8 cellular contexts compared by ENCODE assay signal in the genomic region with DNA sequence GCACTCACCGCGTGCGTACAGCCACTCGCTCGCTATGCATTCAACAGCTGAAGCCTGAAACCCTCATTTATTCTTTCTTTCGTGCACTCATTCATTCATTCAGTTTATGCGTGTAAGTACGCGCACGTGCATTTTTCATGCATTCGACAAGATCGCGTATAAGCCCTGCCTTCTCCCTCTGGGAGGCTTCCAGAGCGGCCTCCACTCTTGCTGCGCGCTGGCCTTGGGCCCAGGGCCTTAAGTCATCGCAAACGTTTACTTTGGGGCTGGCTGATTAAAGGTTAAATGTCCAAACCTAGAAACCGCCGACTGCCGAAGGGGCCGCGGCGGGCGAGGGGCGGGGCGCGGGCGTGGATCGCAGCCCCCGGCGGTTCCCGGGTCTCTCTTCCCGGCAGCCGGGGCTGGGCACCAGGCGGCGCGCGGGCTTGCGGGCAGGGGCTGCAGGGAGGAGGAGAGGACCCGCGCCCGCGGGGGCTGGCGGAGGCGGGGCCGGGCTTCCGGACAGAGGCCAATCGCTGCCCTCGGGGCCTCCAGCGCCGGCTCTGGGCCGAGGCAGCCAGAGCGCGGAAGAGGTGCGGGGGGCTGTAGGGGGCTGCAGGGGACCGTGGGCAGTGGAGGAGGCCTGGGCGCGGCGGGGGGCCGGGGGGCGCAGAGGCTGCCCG. TPM values are rescaled to one million over a fixed set of nuclear protein-coding genes. Genes with fewer than 3 reads are reported as not detected.
A peak's percentile ranks its signal among the peaks of the same experiment; 100 is the strongest.
DNase-seq lines count a peak whose midpoint lies in the region; ATAC-seq and TF ChIP-seq lines count a peak whose summit lies in the region.

GYG2 (plus strand) TSS at position 527 of the 662 bp plus-strand sequence. CDS start 1,259 bp downstream, outside the sequence.

- H3K27ac ChIP-seq in SJSA1: no peak within 1 kb of the TSS
- H3K27ac ChIP-seq in osteoblast (ENCODE audit: low read depth, low read length): no peak within 1 kb of the TSS
- H3K27ac ChIP-seq in PC-9: no peak within 1 kb of the TSS

- H3K27ac Mint-ChIP-seq in activated naive CD4-positive, alpha-beta T cell treated with anti-CD3 and anti-CD28 coated beads, Interleukin-2, amount 50 U/mL, for 72 hours: no peak within 1 kb of the TSS

- H3K9me2 ChIP-seq in PC-9 (ENCODE audit: insufficient read depth): no peaks in the 10 kb centered on the region

- H3K36me3 ChIP-seq in SJSA1: no peaks in the 10 kb centered on the region
- no peaks in the 10 kb centered on the region for H3K36me3 ChIP-seq in osteoblast (ENCODE audit: insufficient read depth, low read length)
- H3K36me3 ChIP-seq in PC-9 (ENCODE audit: low read depth): no peaks in the 10 kb centered on the region

- CTCF ChIA-PET in PC-9 (lab: Charles Lee): no interaction called here

- H3K79me2 ChIP-seq in osteoblast (ENCODE audit: insufficient read depth, low read length) (no peaks in the 10 kb centered on the region), PC-9 (ENCODE audit: low read depth) (no peaks in the 10 kb centered on the region)

- H3K27me3 ChIP-seq in SJSA1 (replicated peaks) (no peaks in the 10 kb centered on the region), osteoblast (ENCODE audit: insufficient read depth, low read length) (peaks cover 28% of the 10 kb centered on the region), PC-9 (ENCODE audit: insufficient read depth, low read depth) (no peaks in the 10 kb centered on the region; the same call in 1 of the 2 replicates)

- DNase-seq in COLO668 (lab: John Stamatoyannopoulos, UW; ENCODE audit: unreplicated experiment) (peak; percentile 10), SJSA1 (ENCODE audit: low read depth in 1 of 2, low spot score in 2 of 2) (peak; percentile 44 to 51), fibroblast of villous mesenchyme (ENCODE audit: low read depth) (peak; percentile 59), osteoblast (ENCODE audit: insufficient read length, low spot score, missing footprints) (peak; percentile 84), SKM-1 treated with dmso at 0.1 percent for 144 hours (lab: John Stamatoyannopoulos, UW; ENCODE audit: unreplicated experiment) (no peak), PC-9 (no peak)
- no peak for DNase-seq in activated naive CD4-positive, alpha-beta T cell treated with anti-CD3 and anti-CD28 coated beads, Interleukin-2, amount 50 U/mL, for 72 hours (ENCODE audit: low spot score in 2 of 2)

- intact Hi-C loops in PC-9 (cut with micrococcal nuclease; ENCODE audit: unreplicated experiment): no loop called here

- H3K36me3 Mint-ChIP-seq in activated naive CD4-positive, alpha-beta T cell treated with anti-CD3 and anti-CD28 coated beads, Interleukin-2, amount 50 U/mL, for 72 hours: no peaks in the 10 kb centered on the region

- H3K4me2 ChIP-seq in osteoblast (ENCODE audit: insufficient read depth, low read length) (peak within 1 kb of the TSS; percentile 51), PC-9 (no peak within 1 kb of the TSS)

- ATAC-seq in activated naive CD4-positive, alpha-beta T cell treated with anti-CD3 and anti-CD28 coated beads, Interleukin-2, amount 50 U/mL, for 72 hours: no peak
- ATAC-seq in HG03521 (IDR thresholded peaks at IDR 0.05; ENCODE audit: unreplicated experiment): no peak

- H3F3A ChIP-seq in PC-9 (ENCODE audit: insufficient read depth, low read depth): no peaks in the 10 kb centered on the region

- H3K9me3 Mint-ChIP-seq in activated naive CD4-positive, alpha-beta T cell treated with anti-CD3 and anti-CD28 coated beads, Interleukin-2, amount 50 U/mL, for 72 hours: no peaks in the 10 kb centered on the region

- H3K9me3 ChIP-seq in SJSA1 (replicated peaks) (no peaks in the 10 kb centered on the region), osteoblast (ENCODE audit: low read depth, low read length) (no peaks in the 10 kb centered on the region), PC-9 (ENCODE audit: insufficient read depth, low read depth) (no peaks in the 10 kb centered on the region)

- TF ChIP-seq CTCF in fibroblast of villous mesenchyme (IDR thresholded peaks at IDR 0.05; ENCODE audit: insufficient read depth, low read depth, low read length) (no peak), osteoblast (IDR thresholded peaks at IDR 0.05; ENCODE audit: extremely low read depth, low read depth, low read length) (no peak), PC-9 (conservative IDR thresholded peaks at IDR 0.05) (no peak)

- H3K4me3 ChIP-seq in SJSA1: peak within 1 kb of the TSS; percentile 41
- peak within 1 kb of the TSS; percentile 59 for H3K4me3 ChIP-seq in fibroblast of villous mesenchyme (ENCODE audit: low read depth, low read length)
- peak within 1 kb of the TSS; percentile 58 for H3K4me3 ChIP-seq in osteoblast (ENCODE audit: insufficient read depth, low read length)
- H3K4me3 ChIP-seq in PC-9: no peak within 1 kb of the TSS

- H2AFZ ChIP-seq in osteoblast (ENCODE audit: low read length): no peak within 1 kb of the TSS
- no peak within 1 kb of the TSS for H2AFZ ChIP-seq in PC-9

- H3K4me1 ChIP-seq in SJSA1 (replicated peaks): no peaks in the 10 kb centered on the region
- no peaks in the 10 kb centered on the region for H3K4me1 ChIP-seq in osteoblast (ENCODE audit: insufficient read depth, low read length)
- no peaks in the 10 kb centered on the region for H3K4me1 ChIP-seq in PC-9 (replicated peaks; ENCODE audit: insufficient read depth)

- POLR2A ChIA-PET in PC-9 (lab: Charles Lee; ENCODE audit: unreplicated experiment): no interaction called here

- BruUV-seq in PC-9 (replicated peaks; lab: Mats Ljungman, UMichigan): no TSS peak

- H4K20me1 ChIP-seq in osteoblast (ENCODE audit: insufficient read depth, low read length) (no peaks in the 10 kb centered on the region), PC-9 (ENCODE audit: insufficient read depth) (no peaks in the 10 kb centered on the region)

RNA-seq across cellular contexts. Expression of gene GYG2, which starts in this region (rescaled TPM):
- total RNA-seq in SJSA1 (2014; rRNA removed; shearing (Covaris generic)): 13.0 and 19.0 TPM in 2 replicates
- total RNA-seq in fibroblast of villous mesenchyme (3.5 and 3.9 TPM in 2 replicates), osteoblast (5.6 and 6.2 TPM in 2 replicates), PC-9 (2021) (1.7 and 2.0 TPM in 2 replicates)
- not detected for total RNA-seq in activated naive CD4-positive, alpha-beta T cell treated with anti-CD3 and anti-CD28 coated beads, Interleukin-2, amount 50 U/mL, for 72 hours

Comparison
In these comparisons a context has a peak if more than half of its experiments do, and no peak if none do; other contexts are left out.
1. DNase-seq: peak in COLO668 (single experiment), SJSA1 (2 of 2), fibroblast of villous mesenchyme (single experiment) and osteoblast (single experiment); none in activated naive CD4-positive, alpha-beta T cell treated with anti-CD3 and anti-CD28 coated beads, Interleukin-2, amount 50 U/mL, for 72 hours (0 of 2), SKM-1 treated with dmso at 0.1 percent for 144 hours (single experiment) and PC-9 (0 of 2).